In the genomic region with DNA sequence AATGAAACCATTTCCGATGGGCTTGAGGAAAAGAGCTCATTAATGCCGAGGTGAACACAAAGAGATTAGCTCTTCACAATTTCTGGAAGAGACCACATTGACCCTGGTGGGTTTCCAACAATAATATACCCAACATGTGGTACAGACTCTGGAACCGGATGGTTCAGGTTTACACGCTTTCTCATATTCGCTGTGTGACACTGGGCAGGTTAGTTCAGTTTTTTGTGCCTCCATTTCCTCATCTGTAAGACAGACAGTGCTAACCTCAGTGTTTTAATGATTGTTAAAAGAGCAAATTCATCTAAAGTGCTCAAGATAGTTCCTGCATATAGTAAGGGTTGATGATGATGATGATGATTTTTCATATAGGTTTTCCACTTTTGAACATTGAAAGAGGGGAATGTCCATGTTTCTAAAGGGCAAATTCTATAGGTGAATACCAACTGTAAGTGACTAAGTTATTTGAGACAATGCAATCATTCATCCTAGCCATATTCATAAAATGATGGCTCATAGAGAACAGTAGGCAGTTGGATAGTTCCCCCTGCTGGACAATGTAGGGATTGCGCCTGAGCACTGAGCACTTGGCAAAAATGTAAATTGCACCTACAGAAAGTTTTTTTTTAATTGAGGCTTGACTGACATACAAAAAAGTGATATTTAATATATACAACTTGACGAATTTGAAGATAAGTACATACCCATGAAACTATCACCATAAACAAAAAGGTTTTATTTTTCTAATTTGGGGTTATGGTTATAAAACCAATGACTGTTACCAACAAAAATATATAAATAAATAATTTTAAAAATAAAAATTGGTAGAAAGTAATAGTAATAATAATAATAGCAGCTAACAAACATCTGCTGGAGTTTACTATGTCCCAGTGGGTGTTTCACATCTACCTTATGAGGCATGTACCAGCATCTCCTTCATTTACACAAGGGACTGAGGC, we compare ENCODE assay signal across 8 cellular contexts. TPM values are rescaled to one million over a fixed set of nuclear protein-coding genes. Genes with fewer than 3 reads are reported as not detected.
A peak's percentile ranks its signal among the peaks of the same experiment; 100 is the strongest.
DNase-seq lines count a peak whose midpoint lies in the region; ATAC-seq and TF ChIP-seq lines count a peak whose summit lies in the region.

No MANE protein-coding gene starts in this region.

- peaks cover 36% of the 10 kb centered on the region for H3K27me3 Mint-ChIP-seq in activated T-helper 2 cell treated with anti-CD3 and anti-CD28 coated beads, Interferon-gamma antibody, Interleukin-2, Interleukin-4, amounts not matched to agents 10 μg/mL and 5 μg/mL and 100 μg/mL, durations not matched to agents 14 hours and 24 hours and 36 hours (ENCODE audit: low read depth)

- DNase-seq in SIG-M5 (lab: John Stamatoyannopoulos, UW), result peak; percentile 45
- peak; percentile 65 for DNase-seq in activated T-helper 2 cell treated with anti-CD3 and anti-CD28 coated beads, Interferon-gamma antibody, Interleukin-2, Interleukin-4, amounts not matched to agents 10 μg/mL and 5 μg/mL and 100 μg/mL, durations not matched to agents 14 hours and 24 hours and 36 hours (ENCODE audit: low spot score)
- DNase-seq in fibroblast of the conjunctiva (ENCODE audit: low read depth), result peak; percentile 48
- peak; percentile 83 for DNase-seq in ureter (ENCODE audit: low spot score)

- no peak overlapping the region for H3K4me2 ChIP-seq in parathyroid adenoma (ENCODE audit: low read length)

- ATAC-seq in GM18511 (IDR thresholded peaks at IDR 0.05; ENCODE audit: unreplicated experiment), result peak; percentile 48

- no peaks in the 10 kb centered on the region for H3K36me3 ChIP-seq in ACC112 (ENCODE audit: insufficient read depth, low read length)
- no peaks in the 10 kb centered on the region for H3K36me3 ChIP-seq in parathyroid adenoma (ENCODE audit: control insufficient read depth, insufficient read depth, low read length)

- H2AFZ ChIP-seq in ACC112 (ENCODE audit: low read length, unreplicated experiment) (peak overlapping the region; percentile 44), parathyroid adenoma (no peak overlapping the region)

- peaks cover 26% of the 10 kb centered on the region for H3K4me1 Mint-ChIP-seq in activated T-helper 2 cell treated with anti-CD3 and anti-CD28 coated beads, Interferon-gamma antibody, Interleukin-2, Interleukin-4, amounts not matched to agents 10 μg/mL and 5 μg/mL and 100 μg/mL, durations not matched to agents 14 hours and 24 hours and 36 hours (ENCODE audit: low read depth)

- H3K4me1 ChIP-seq in ACC112 (ENCODE audit: control insufficient read depth, insufficient read depth, low read length, unreplicated experiment) (peaks cover 11% of the 10 kb centered on the region), parathyroid adenoma (peaks cover 5% of the 10 kb centered on the region)

- H3K4me3 Mint-ChIP-seq in activated T-helper 2 cell treated with anti-CD3 and anti-CD28 coated beads, Interferon-gamma antibody, Interleukin-2, Interleukin-4, amounts not matched to agents 10 μg/mL and 5 μg/mL and 100 μg/mL, durations not matched to agents 14 hours and 24 hours and 36 hours (ENCODE audit: low read depth), result peak overlapping the region; percentile 11

- H3K27me3 ChIP-seq in ACC112 (ENCODE audit: insufficient read depth, low read length) (no peaks in the 10 kb centered on the region), parathyroid adenoma (ENCODE audit: control insufficient read depth, insufficient read depth, low read length) (no peaks in the 10 kb centered on the region)

- intact Hi-C loops in activated T-helper 2 cell treated with anti-CD3 and anti-CD28 coated beads, Interferon-gamma antibody, Interleukin-2, Interleukin-4, amounts not matched to agents 10 μg/mL and 5 μg/mL and 100 μg/mL, durations not matched to agents 14 hours and 24 hours and 36 hours (cut with micrococcal nuclease), result loop anchor here (1.0 to 5.0 kb wide), 4 partner anchors 108 to 617 kb away; a partner anchor contains a TSS

- no peaks in the 10 kb centered on the region for H3K9me3 ChIP-seq in parathyroid adenoma (ENCODE audit: control insufficient read depth, low read length)

- no peak overlapping the region for H3K27ac ChIP-seq in ACC112 (ENCODE audit: low read depth, low read length)
- no peak overlapping the region for H3K27ac ChIP-seq in parathyroid adenoma

- H3K4me3 ChIP-seq in ACC112 (ENCODE audit: low read depth, low read length) (no peak overlapping the region), parathyroid adenoma (ENCODE audit: low read depth, low read length) (no peak overlapping the region)

- no peak overlapping the region for H3K27ac Mint-ChIP-seq in activated T-helper 2 cell treated with anti-CD3 and anti-CD28 coated beads, Interferon-gamma antibody, Interleukin-2, Interleukin-4, amounts not matched to agents 10 μg/mL and 5 μg/mL and 100 μg/mL, durations not matched to agents 14 hours and 24 hours and 36 hours

- H3K9ac ChIP-seq in parathyroid adenoma, result no peak overlapping the region

- H3K36me3 Mint-ChIP-seq in activated T-helper 2 cell treated with anti-CD3 and anti-CD28 coated beads, Interferon-gamma antibody, Interleukin-2, Interleukin-4, amounts not matched to agents 10 μg/mL and 5 μg/mL and 100 μg/mL, durations not matched to agents 14 hours and 24 hours and 36 hours (ENCODE audit: low read depth), result peaks cover 9% of the 10 kb centered on the region

- H3K9me3 Mint-ChIP-seq in activated T-helper 2 cell treated with anti-CD3 and anti-CD28 coated beads, Interferon-gamma antibody, Interleukin-2, Interleukin-4, amounts not matched to agents 10 μg/mL and 5 μg/mL and 100 μg/mL, durations not matched to agents 14 hours and 24 hours and 36 hours, result no peaks in the 10 kb centered on the region

- TF ChIP-seq CTCF in LNCAP (IDR thresholded peaks at IDR 0.05), result peak; percentile 95
- peak; percentile 98 for TF ChIP-seq CTCF in parathyroid adenoma (IDR thresholded peaks at IDR 0.05)

- peaks cover 18% of the 10 kb centered on the region for H3K79me2 ChIP-seq in ACC112 (ENCODE audit: control insufficient read depth, insufficient read depth, low read length, unreplicated experiment)
- H3K79me2 ChIP-seq in parathyroid adenoma, result no peaks in the 10 kb centered on the region

RNA-seq across cellular contexts. Expression of a gene that starts 2.1 kb away (rescaled TPM):
- 6.4 and 7.0 TPM in 2 replicates for total RNA-seq in activated T-helper 2 cell treated with anti-CD3 and anti-CD28 coated beads, Interferon-gamma antibody, Interleukin-2, Interleukin-4, amounts not matched to agents 10 μg/mL and 5 μg/mL and 100 μg/mL, durations not matched to agents 14 hours and 24 hours and 36 hours
- 95.5 TPM for total RNA-seq in ureter

RNA-seq across cellular contexts. Expression of a gene that starts 52.4 kb away (rescaled TPM):
- 0.48 and 0.55 TPM in 2 replicates for total RNA-seq in activated T-helper 2 cell treated with anti-CD3 and anti-CD28 coated beads, Interferon-gamma antibody, Interleukin-2, Interleukin-4, amounts not matched to agents 10 μg/mL and 5 μg/mL and 100 μg/mL, durations not matched to agents 14 hours and 24 hours and 36 hours
- 40.1 TPM for total RNA-seq in ureter

Comparison
In these comparisons a context has a peak if more than half of its experiments do, and no peak if none do; other contexts are left out.
1. RNA of a gene that starts 2.1 kb away (total RNA-seq): 95.5 TPM in ureter (single experiment); 6.4 to 7.0 TPM in activated T-helper 2 cell treated with anti-CD3 and anti-CD28 coated beads, Interferon-gamma antibody, Interleukin-2, Interleukin-4, amounts not matched to agents 10 μg/mL and 5 μg/mL and 100 μg/mL, durations not matched to agents 14 hours and 24 hours and 36 hours; every median in the first group is over 10 times any median in the second.
2. RNA of a gene that starts 52.4 kb away (total RNA-seq): 40.1 TPM in ureter (single experiment); 0.48 to 0.55 TPM in activated T-helper 2 cell treated with anti-CD3 and anti-CD28 coated beads, Interferon-gamma antibody, Interleukin-2, Interleukin-4, amounts not matched to agents 10 μg/mL and 5 μg/mL and 100 μg/mL, durations not matched to agents 14 hours and 24 hours and 36 hours; every median in the first group is over 10 times any median in the second.
3. Peak in every context shown above with its lines, with median percentiles within 50 percentile points of each other: DNase-seq.